In genomic region chr17:7833795-7834553, GRCh38 we compare ENCODE assay signal across 8 cellular contexts. TPM values are rescaled to one million over a fixed set of nuclear protein-coding genes. Genes with fewer than 3 reads are reported as not detected.
DNase-seq lines count a peak whose midpoint lies in the region; ATAC-seq and TF ChIP-seq lines count a peak whose summit lies in the region.

KDM6B (plus strand) TSS chr17:7834217; CDS start chr17:7845555, 11,338 bp downstream.

- DNase-seq in AG09309 (ENCODE audit: low read depth) (no peak), GM19238 (ENCODE audit: insufficient read length, low spot score) (peak; percentile 91), ecto neural progenitor cell (ENCODE audit: low spot score) (peak; percentile 95), lower leg skin (ENCODE audit: low spot score in 2 of 2) (peak; percentile 94 to 99)
- DNase-seq in NK-92 treated with Interleukin-12 subunit alpha and Interleukin-12 subunit beta, amount 100 ng/mL, for 24 hours (lab: John Stamatoyannopoulos, UW), result peak; percentile 71
- peak; percentile 92 for DNase-seq in activated CD8-positive, alpha-beta T cell treated with anti-CD3 and anti-CD28 coated beads, Interleukin-2, amount 10 ng/mL, durations not matched to agents 7 days and 5 days
- peak; percentile 89 for DNase-seq in stimulated activated CD4-positive, alpha-beta T cell treated with anti-CD3 and anti-CD28 coated beads, Interleukin-4, amount 100 ng/mL, for 24 hours

- CTCF ChIA-PET in activated CD8-positive, alpha-beta T cell treated with anti-CD3 and anti-CD28 coated beads, Interleukin-2, amount 10 ng/mL, durations not matched to agents 7 days and 5 days (lab: Charles Lee), result interaction anchor here (0.6 to 6.8 kb wide), 23 partner anchors 10 to 285 kb away, joined by 3 to 52 read pairs (median 5); partner anchors contain the start of genes CYB5D1, NAA38, TP53 and WRAP53

- no peaks in the 10 kb centered on the region for H3K9me3 Mint-ChIP-seq in activated CD8-positive, alpha-beta T cell treated with anti-CD3 and anti-CD28 coated beads, Interleukin-2, amount 10 ng/mL, durations not matched to agents 7 days and 5 days (ENCODE audit: insufficient read depth)

- peak within 1 kb of the TSS; percentile 90 for H3K4me3 Mint-ChIP-seq in activated CD8-positive, alpha-beta T cell treated with anti-CD3 and anti-CD28 coated beads, Interleukin-2, amount 10 ng/mL, durations not matched to agents 7 days and 5 days

- peaks cover 43% of the 10 kb centered on the region for H3K4me1 Mint-ChIP-seq in activated CD8-positive, alpha-beta T cell treated with anti-CD3 and anti-CD28 coated beads, Interleukin-2, amount 10 ng/mL, durations not matched to agents 7 days and 5 days (ENCODE audit: low read depth)

- TF ChIP-seq POLR2A in lower leg skin (IDR thresholded peaks at IDR 0.05), result no peak

- peak within 1 kb of the TSS; percentile 94 for H3K27ac Mint-ChIP-seq in activated CD8-positive, alpha-beta T cell treated with anti-CD3 and anti-CD28 coated beads, Interleukin-2, amount 10 ng/mL, durations not matched to agents 7 days and 5 days

- H3K36me3 Mint-ChIP-seq in activated CD8-positive, alpha-beta T cell treated with anti-CD3 and anti-CD28 coated beads, Interleukin-2, amount 10 ng/mL, durations not matched to agents 7 days and 5 days (ENCODE audit: low read depth), result no peaks in the 10 kb centered on the region

- H3K27me3 Mint-ChIP-seq in activated CD8-positive, alpha-beta T cell treated with anti-CD3 and anti-CD28 coated beads, Interleukin-2, amount 10 ng/mL, durations not matched to agents 7 days and 5 days (ENCODE audit: low read depth), result peaks cover 14% of the 10 kb centered on the region

- POLR2A ChIA-PET in activated CD8-positive, alpha-beta T cell treated with anti-CD3 and anti-CD28 coated beads, Interleukin-2, amount 10 ng/mL, durations not matched to agents 7 days and 5 days (lab: Charles Lee), result interaction anchor here (0.8 to 3.2 kb wide), 5 partner anchors 9 to 23 kb away, joined by 3 to 20 read pairs (median 3); partner anchors contain the start of genes CYB5D1 and NAA38

- 0 to 1% methylated on average over 45 of the region's 49 CpGs for WGBS in lower leg skin, 2 donors

- ATAC-seq in HG03469 (IDR thresholded peaks at IDR 0.05; ENCODE audit: unreplicated experiment), result peak; percentile 26
- ATAC-seq in activated CD8-positive, alpha-beta T cell treated with anti-CD3 and anti-CD28 coated beads, Interleukin-2, amount 10 ng/mL, durations not matched to agents 7 days and 5 days, result peak; percentile 74

- TF ChIP-seq CTCF in AG09309 (IDR thresholded peaks at IDR 0.05; ENCODE audit: control insufficient read depth, insufficient read depth, low read depth, low read length, missing control alignments) (no peak), lower leg skin (IDR thresholded peaks at IDR 0.05) (no peak)

- intact Hi-C loops in lower leg skin (cut with DNase I; ENCODE audit: low total_unique reads), result no loop called here

- H3K4me3 ChIP-seq in AG09309 (ENCODE audit: control insufficient read depth, low read depth, low read length) (peak within 1 kb of the TSS; percentile 83), lower leg skin (ENCODE audit: low read depth, poor library complexity, severe bottlenecking) (peak within 1 kb of the TSS; percentile 77)

RNA-seq across cellular contexts. Expression of gene KDM6B, which starts in this region (rescaled TPM):
- total RNA-seq in activated CD8-positive, alpha-beta T cell treated with anti-CD3 and anti-CD28 coated beads, Interleukin-2, amount 10 ng/mL, durations not matched to agents 7 days and 5 days, result 10 to 100 TPM; 12.4 to 12.6 TPM
- total RNA-seq in lower leg skin, result 10 to 100 TPM; 12.5 to 30.9 (median 18.0) TPM
